In the genomic region with DNA sequence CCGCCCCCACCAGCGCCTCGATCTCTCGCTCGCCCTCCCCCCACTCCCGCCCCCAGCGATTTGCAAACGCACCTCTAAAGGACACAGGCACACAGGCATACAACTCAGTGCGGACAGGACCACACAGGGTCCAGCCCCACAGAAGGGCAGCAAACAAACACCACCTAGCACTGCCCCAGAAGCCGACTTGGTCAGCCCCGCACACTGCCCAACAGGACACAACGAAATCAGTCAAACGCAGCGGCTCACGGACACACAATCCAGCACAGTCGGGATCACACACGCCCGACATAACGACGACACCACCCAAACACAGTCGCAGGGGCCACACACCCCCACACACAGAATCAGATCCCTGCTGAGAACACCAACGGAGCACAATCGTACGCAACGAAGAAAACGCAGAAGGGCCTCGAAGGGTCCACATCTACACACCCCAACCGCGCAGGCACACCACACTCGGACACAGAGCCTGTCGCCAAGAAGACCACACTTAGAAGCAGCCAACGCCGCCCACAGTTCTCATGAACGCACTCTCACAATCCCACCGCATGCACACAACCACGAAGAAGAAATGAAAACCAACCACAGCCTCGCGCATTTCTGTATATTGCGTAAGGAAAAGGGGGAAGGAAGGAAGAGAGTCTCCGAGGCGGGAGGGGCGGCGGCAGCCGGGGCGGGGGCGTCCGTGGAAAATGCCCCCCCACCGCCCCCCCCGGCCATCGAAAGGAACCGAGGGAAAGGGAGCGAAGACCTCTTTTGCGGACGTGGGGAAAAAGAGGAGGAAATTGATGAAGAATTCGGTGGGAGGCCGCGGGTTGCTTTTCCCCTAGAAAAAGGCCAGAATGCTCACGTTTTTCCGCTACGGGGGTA, we compare ENCODE assay signal across 8 cellular contexts. TPM values are rescaled to one million over a fixed set of nuclear protein-coding genes. Genes with fewer than 3 reads are reported as not detected.
DNase-seq lines count a peak whose midpoint lies in the region; ATAC-seq and TF ChIP-seq lines count a peak whose summit lies in the region.

No MANE protein-coding gene starts in this region.

- peak overlapping the region; percentile 46 to 70 (median 58) for H3K4me3 ChIP-seq in heart left ventricle

- intact Hi-C loops in activated T-helper 2 cell treated with anti-CD3 and anti-CD28 coated beads, Interferon-gamma antibody, Interleukin-2, Interleukin-4, amounts not matched to agents 10 μg/mL and 5 μg/mL and 100 μg/mL, durations not matched to agents 14 hours and 24 hours and 36 hours (cut with micrococcal nuclease): loop anchor here (2.0 to 5.0 kb wide), 3 partner anchors 205 to 739 kb away; no protein-coding TSS in a partner anchor
- intact Hi-C loops in heart left ventricle (cut with DNase I): loop anchor here in 1 of 10 donors (5.0 kb wide), 1 partner anchor 39 kb away; the partner anchor contains the start of gene PDZK1IP1

- DNase-seq in AG20443 (ENCODE audit: low spot score): peak; percentile 32
- peak; percentile 27 for DNase-seq in activated T-helper 2 cell treated with anti-CD3 and anti-CD28 coated beads, Interferon-gamma antibody, Interleukin-2, Interleukin-4, amounts not matched to agents 10 μg/mL and 5 μg/mL and 100 μg/mL, durations not matched to agents 14 hours and 24 hours and 36 hours (ENCODE audit: low spot score)
- DNase-seq in heart left ventricle: peak in 4 of 5 donors; percentile 46 to 60 (median 58)
- peak; percentile 77 for DNase-seq in pons (ENCODE audit: low spot score)

- no peak for TF ChIP-seq CTCF in heart left ventricle (IDR thresholded peaks at IDR 0.05)

- 2 to 3% (median 2%) methylated on average over 51 to 60 of the region's 60 CpGs for WGBS in heart left ventricle, 4 donors

- peaks cover 48 to 88% (median 72%) of the 10 kb centered on the region in 9 donors for H3K27me3 ChIP-seq in heart left ventricle

- peaks cover 6 to 12% (median 11%) of the 10 kb centered on the region in 3 donors for H3K4me1 Mint-ChIP-seq in IgD-negative memory B cell
- peaks cover 29% of the 10 kb centered on the region for H3K4me1 Mint-ChIP-seq in activated T-helper 2 cell treated with anti-CD3 and anti-CD28 coated beads, Interferon-gamma antibody, Interleukin-2, Interleukin-4, amounts not matched to agents 10 μg/mL and 5 μg/mL and 100 μg/mL, durations not matched to agents 14 hours and 24 hours and 36 hours (ENCODE audit: low read depth)

- peak in 3 of 4 donors; percentile 30 to 65 (median 32) for ATAC-seq in heart left ventricle
- ATAC-seq in GM19395 (IDR thresholded peaks at IDR 0.05; ENCODE audit: unreplicated experiment): no peak
- ATAC-seq in HG02678 (IDR thresholded peaks at IDR 0.05; ENCODE audit: unreplicated experiment): no peak
- no peak for ATAC-seq in HG03565 (IDR thresholded peaks at IDR 0.05; ENCODE audit: unreplicated experiment)

- H3K9me3 ChIP-seq in heart left ventricle: no peaks in the 10 kb centered on the region

- TF ChIP-seq POLR2A in heart left ventricle (IDR thresholded peaks at IDR 0.05): peak in 1 of 2 donors; percentile 34

- H3K27me3 Mint-ChIP-seq in IgD-negative memory B cell: peaks cover 81% of the 10 kb centered on the region
- peaks cover 82% of the 10 kb centered on the region for H3K27me3 Mint-ChIP-seq in activated T-helper 2 cell treated with anti-CD3 and anti-CD28 coated beads, Interferon-gamma antibody, Interleukin-2, Interleukin-4, amounts not matched to agents 10 μg/mL and 5 μg/mL and 100 μg/mL, durations not matched to agents 14 hours and 24 hours and 36 hours (ENCODE audit: low read depth)

- peak overlapping the region; percentile 57 to 96 (median 87) for H3K27ac ChIP-seq in heart left ventricle

- no peaks in the 10 kb centered on the region for H3K36me3 ChIP-seq in heart left ventricle

- peak overlapping the region; percentile 4 to 59 (median 6) for H3K27ac Mint-ChIP-seq in IgD-negative memory B cell
- peak overlapping the region; percentile 29 for H3K27ac Mint-ChIP-seq in activated T-helper 2 cell treated with anti-CD3 and anti-CD28 coated beads, Interferon-gamma antibody, Interleukin-2, Interleukin-4, amounts not matched to agents 10 μg/mL and 5 μg/mL and 100 μg/mL, durations not matched to agents 14 hours and 24 hours and 36 hours

- H3K4me3 Mint-ChIP-seq in IgD-negative memory B cell: peak overlapping the region; percentile 79 to 88 (median 81)
- H3K4me3 Mint-ChIP-seq in activated T-helper 2 cell treated with anti-CD3 and anti-CD28 coated beads, Interferon-gamma antibody, Interleukin-2, Interleukin-4, amounts not matched to agents 10 μg/mL and 5 μg/mL and 100 μg/mL, durations not matched to agents 14 hours and 24 hours and 36 hours (ENCODE audit: low read depth): peak overlapping the region; percentile 81

- peaks cover 0 to 2% (median 0%) of the 10 kb centered on the region in 3 donors for H3K9me3 Mint-ChIP-seq in IgD-negative memory B cell
- no peaks in the 10 kb centered on the region for H3K9me3 Mint-ChIP-seq in activated T-helper 2 cell treated with anti-CD3 and anti-CD28 coated beads, Interferon-gamma antibody, Interleukin-2, Interleukin-4, amounts not matched to agents 10 μg/mL and 5 μg/mL and 100 μg/mL, durations not matched to agents 14 hours and 24 hours and 36 hours

- peaks cover 0 to 47% (median 24%) of the 10 kb centered on the region in 12 donors for H3K4me1 ChIP-seq in heart left ventricle

- H3K36me3 Mint-ChIP-seq in IgD-negative memory B cell: peaks cover 2% of the 10 kb centered on the region
- H3K36me3 Mint-ChIP-seq in activated T-helper 2 cell treated with anti-CD3 and anti-CD28 coated beads, Interferon-gamma antibody, Interleukin-2, Interleukin-4, amounts not matched to agents 10 μg/mL and 5 μg/mL and 100 μg/mL, durations not matched to agents 14 hours and 24 hours and 36 hours (ENCODE audit: low read depth): no peaks in the 10 kb centered on the region

RNA-seq across cellular contexts. Expression of gene TAL1, which starts 0.5 kb away (rescaled TPM):
- polyA plus RNA-seq in IgD-negative memory B cell (0.19 TPM), heart left ventricle (1 to 10 TPM; 2.7 to 2.9 TPM)
- total RNA-seq in activated T-helper 2 cell treated with anti-CD3 and anti-CD28 coated beads, Interferon-gamma antibody, Interleukin-2, Interleukin-4, amounts not matched to agents 10 μg/mL and 5 μg/mL and 100 μg/mL, durations not matched to agents 14 hours and 24 hours and 36 hours: not detected in 2 replicates
- total RNA-seq in heart left ventricle: 1 to 10 TPM; 1.8 to 3.9 (median 3.4) TPM

RNA-seq across cellular contexts. Expression of gene PDZK1IP1, which starts 41.7 kb away (rescaled TPM):
- polyA plus RNA-seq in IgD-negative memory B cell (1.1 TPM), heart left ventricle (not detected)
- not detected in 2 replicates for total RNA-seq in activated T-helper 2 cell treated with anti-CD3 and anti-CD28 coated beads, Interferon-gamma antibody, Interleukin-2, Interleukin-4, amounts not matched to agents 10 μg/mL and 5 μg/mL and 100 μg/mL, durations not matched to agents 14 hours and 24 hours and 36 hours
- total RNA-seq in heart left ventricle: 1 to 10 TPM in 1 of 9 donors, under 1 TPM in 1, not detected in 7; 0.56 to 7.1 TPM

Comparison
In these comparisons a context has a peak if more than half of its experiments do, and no peak if none do; other contexts are left out.
1. DNase-seq: peak in every context shown above with its lines; median percentile 77 in pons; 58 in heart left ventricle; 32 in AG20443; 27 in activated T-helper 2 cell treated with anti-CD3 and anti-CD28 coated beads, Interferon-gamma antibody, Interleukin-2, Interleukin-4, amounts not matched to agents 10 μg/mL and 5 μg/mL and 100 μg/mL, durations not matched to agents 14 hours and 24 hours and 36 hours.
2. ATAC-seq: peak in heart left ventricle (3 of 4); none in GM19395 (single experiment), HG02678 (single experiment) and HG03565 (single experiment).